Comparison of ENCODE assay signal across 28 cellular contexts in the genomic region with DNA sequence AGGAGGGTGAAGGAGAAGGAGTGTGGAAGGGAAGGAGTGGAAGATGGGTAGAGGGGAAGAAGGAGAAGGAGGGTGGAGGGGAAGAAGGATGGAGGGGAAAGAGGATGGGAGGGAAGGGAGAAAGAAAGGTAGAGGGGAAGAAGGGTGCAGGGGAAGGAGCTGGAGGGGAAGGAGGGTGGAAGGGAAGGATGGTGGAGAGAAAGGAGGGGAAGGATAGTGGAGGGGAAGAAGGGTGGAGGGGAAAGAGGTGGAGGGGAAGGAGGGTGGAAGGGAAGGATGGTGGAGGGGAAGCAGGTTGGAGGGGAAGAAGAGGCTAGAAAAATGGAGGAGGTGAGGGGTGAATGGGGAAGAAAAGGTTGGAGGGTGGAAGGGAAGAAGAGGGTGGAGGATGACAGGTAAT.
"Had no signal": no experiment of that assay in that cellular context is flagged by ENCODE, and none has a peak within 500 bp of the region (broad histone marks: within the 10 kb centered on the region; RNA-seq: fewer than 3 reads in every experiment).

No MANE protein-coding gene starts in this region.

- FAIRE-seq: colon, endometrium, endothelial cell of umbilical vein, frontal cortex had no signal

- H3K27ac ChIP-seq: colonic mucosa, coronary artery, dorsolateral prefrontal cortex, epithelial cell of prostate, esophagus muscularis mucosa, esophagus squamous epithelium, foreskin keratinocyte, gastrocnemius medialis, gastroesophageal sphincter, heart left ventricle, heart right ventricle had no signal

- H3K4me1 ChIP-seq: foreskin keratinocyte, gastrocnemius medialis had no signal

- H3K9me3 ChIP-seq: colonic mucosa, gastrocnemius medialis had no signal

- ATAC-seq: effector memory CD8-positive, alpha-beta T cell; esophagus mucosa; foreskin keratinocyte; gastrocnemius medialis; gastroesophageal sphincter; heart left ventricle; heart right ventricle had no signal

- H3K27me3 ChIP-seq: colonic mucosa, esophagus squamous epithelium, foreskin keratinocyte, gastrocnemius medialis had no signal

- H3K4me3 ChIP-seq: colonic mucosa, coronary artery, dorsolateral prefrontal cortex, esophagus muscularis mucosa, esophagus squamous epithelium, gastrocnemius medialis, gastroesophageal sphincter, heart left ventricle, heart right ventricle had no signal

- DNase-seq: colonic mucosa; cortex of kidney; dermis blood vessel endothelial cell; dorsolateral prefrontal cortex; effector CD4-positive, alpha-beta T cell; effector CD8-positive, alpha-beta T cell; effector memory CD4-positive, alpha-beta T cell; effector memory CD8-positive, alpha-beta T cell; endodermal cell; erythroblast; esophagus squamous epithelium; foreskin fibroblast; foreskin keratinocyte; foreskin melanocyte; gastrocnemius medialis; glutamatergic neuron; head of caudate nucleus; heart left ventricle; heart right ventricle had no signal

- H3K36me3 ChIP-seq: colonic mucosa, esophagus muscularis mucosa, esophagus squamous epithelium, gastrocnemius medialis, gastroesophageal sphincter, heart left ventricle, heart right ventricle had no signal
